ENCODE assay signal across 9 cellular contexts in the genomic region with DNA sequence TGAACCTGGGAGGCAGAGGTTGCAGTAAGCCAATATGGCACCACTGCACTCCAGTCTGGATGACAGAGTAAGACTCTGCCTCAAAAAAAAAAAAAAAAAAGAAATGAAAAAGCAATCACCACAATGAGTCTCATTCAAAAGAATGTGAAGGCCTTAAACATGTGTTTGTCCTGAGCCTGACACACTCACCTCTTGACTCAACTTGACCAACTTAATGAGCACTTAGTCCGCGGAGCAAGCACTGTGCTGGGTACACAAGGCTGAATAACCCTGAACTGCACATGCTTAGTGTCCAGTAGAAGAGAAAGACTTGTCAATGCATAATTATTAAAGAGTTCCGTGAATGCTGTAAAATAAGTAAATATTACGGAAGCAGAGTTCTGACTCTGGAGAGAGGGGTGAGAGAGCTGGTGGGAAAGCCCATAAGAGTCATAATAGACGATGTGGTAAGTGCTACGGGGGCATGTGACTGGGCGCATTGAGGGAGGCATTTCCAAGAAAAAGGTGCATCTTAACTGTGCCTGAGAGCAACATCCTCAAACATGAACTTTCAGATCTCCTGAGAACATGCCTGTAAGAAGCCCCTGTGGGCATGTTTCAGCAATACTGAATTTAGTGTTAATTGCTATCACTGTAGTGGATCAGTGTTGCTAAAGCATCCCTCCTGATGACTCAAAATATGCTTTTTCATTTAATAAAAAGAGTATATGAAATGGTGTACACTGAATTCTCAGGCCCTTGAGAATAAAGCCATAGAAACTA. TPM values are rescaled to one million over a fixed set of nuclear protein-coding genes. Genes with fewer than 3 reads are reported as not detected.
DNase-seq lines count a peak whose midpoint lies in the region; ATAC-seq lines count a peak whose summit lies in the region.
"Had no signal": no experiment of that assay in that cellular context is flagged by ENCODE, and none has a peak within 500 bp of the region (broad histone marks: within the 10 kb centered on the region; RNA-seq: fewer than 3 reads in every experiment).

No MANE protein-coding gene starts in this region.

- DNase-seq in activated CD4-positive, alpha-beta T cell treated with anti-CD3 and anti-CD28 coated beads, Interleukin-2, amount 10 ng/mL, durations not matched to agents 7 days and 5 days, result no peak
- DNase-seq in activated CD4-positive, alpha-beta T cell treated with anti-CD3 and anti-CD28 coated beads for 1 hour, result no peak
- peak; percentile 48 for DNase-seq in stimulated activated CD4-positive, alpha-beta T cell treated with anti-CD3 and anti-CD28 coated beads, Interleukin-4, amount 100 ng/mL, for 24 hours
- DNase-seq in GDM1 (lab: John Stamatoyannopoulos, UW) (no peak), dermis blood vessel endothelial cell (no peak), HUDEP-2 (lab: John Stamatoyannopoulos, UW; ENCODE audit: unreplicated experiment in 76 of 76) (no peak)

- POLR2A ChIA-PET in activated CD4-positive, alpha-beta T cell treated with anti-CD3 and anti-CD28 coated beads, Interleukin-2, amount 10 ng/mL, durations not matched to agents 7 days and 5 days (lab: Charles Lee), result no interaction called here

- no peaks in the 10 kb centered on the region for H3K27me3 Mint-ChIP-seq in activated CD4-positive, alpha-beta T cell treated with anti-CD3 and anti-CD28 coated beads, Interleukin-2, amount 10 ng/mL, durations not matched to agents 7 days and 5 days

- ATAC-seq in GM21737 (IDR thresholded peaks at IDR 0.05; ENCODE audit: unreplicated experiment), result peak; percentile 24
- peak; percentile 45 for ATAC-seq in HG03460 (IDR thresholded peaks at IDR 0.05; ENCODE audit: unreplicated experiment)

- CTCF ChIA-PET in activated CD4-positive, alpha-beta T cell treated with anti-CD3 and anti-CD28 coated beads, Interleukin-2, amount 10 ng/mL, durations not matched to agents 7 days and 5 days (lab: Charles Lee), result interaction anchor here (1.0 kb wide), 1 partner anchor 11 kb away, joined by 3 read pairs; no protein-coding TSS in a partner anchor

- no peak overlapping the region for H3K4me3 Mint-ChIP-seq in activated CD4-positive, alpha-beta T cell treated with anti-CD3 and anti-CD28 coated beads, Interleukin-2, amount 10 ng/mL, durations not matched to agents 7 days and 5 days
- H3K4me3 Mint-ChIP-seq: nephron had no signal

- H3K36me3 Mint-ChIP-seq in activated CD4-positive, alpha-beta T cell treated with anti-CD3 and anti-CD28 coated beads, Interleukin-2, amount 10 ng/mL, durations not matched to agents 7 days and 5 days (ENCODE audit: low read depth), result peaks cover 23% of the 10 kb centered on the region

- peaks cover 4% of the 10 kb centered on the region for H3K9me3 Mint-ChIP-seq in activated CD4-positive, alpha-beta T cell treated with anti-CD3 and anti-CD28 coated beads, Interleukin-2, amount 10 ng/mL, durations not matched to agents 7 days and 5 days
- H3K9me3 Mint-ChIP-seq: nephron had no signal

- peak overlapping the region; percentile 33 for H3K27ac Mint-ChIP-seq in activated CD4-positive, alpha-beta T cell treated with anti-CD3 and anti-CD28 coated beads, Interleukin-2, amount 10 ng/mL, durations not matched to agents 7 days and 5 days

- peaks cover 46% of the 10 kb centered on the region for H3K4me1 Mint-ChIP-seq in activated CD4-positive, alpha-beta T cell treated with anti-CD3 and anti-CD28 coated beads, Interleukin-2, amount 10 ng/mL, durations not matched to agents 7 days and 5 days
- H3K4me1 Mint-ChIP-seq: nephron had no signal

RNA-seq across cellular contexts. Expression of gene MCOLN2, which starts 27.2 kb away (rescaled TPM):
- 10 to 100 TPM; 15.0 to 15.4 TPM for total RNA-seq in activated CD4-positive, alpha-beta T cell treated with anti-CD3 and anti-CD28 coated beads, Interleukin-2, amount 10 ng/mL, durations not matched to agents 7 days and 5 days
- total RNA-seq in dermis blood vessel endothelial cell, result 0.05 TPM in 1 of 2 replicates, not detected in the other

Comparison
In these comparisons a context has a peak if more than half of its experiments do, and no peak if none do; other contexts are left out.
1. RNA of gene MCOLN2, which starts 27.2 kb away (total RNA-seq): 15.0 to 15.4 TPM in activated CD4-positive, alpha-beta T cell treated with anti-CD3 and anti-CD28 coated beads, Interleukin-2, amount 10 ng/mL, durations not matched to agents 7 days and 5 days; 0.05 TPM in dermis blood vessel endothelial cell; every median in the first group is over 10 times any median in the second.